Comparison of ENCODE assay signal across 34 cellular contexts in the genomic region with DNA sequence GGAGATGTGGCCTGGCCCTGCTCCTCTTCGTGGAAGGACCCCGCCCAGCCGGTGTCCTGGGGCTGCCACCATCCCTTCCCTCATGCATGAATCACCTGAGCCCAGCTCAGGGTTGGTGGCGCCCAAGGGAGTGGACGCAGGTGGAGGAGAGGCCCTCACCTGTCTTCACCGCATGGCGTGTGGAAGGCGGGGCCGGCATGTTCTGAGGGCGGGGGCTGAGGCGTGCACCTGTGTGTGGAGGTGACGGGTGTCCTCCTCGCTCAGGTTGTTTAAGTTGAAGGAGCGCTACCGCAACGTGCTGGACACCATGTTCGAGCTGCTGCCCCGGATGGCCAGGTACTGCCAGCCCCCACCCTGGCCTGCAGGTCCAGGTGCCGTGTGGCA.
"Had no signal": no experiment of that assay in that cellular context is flagged by ENCODE, and none has a peak within 500 bp of the region (broad histone marks: within the 10 kb centered on the region; RNA-seq: fewer than 3 reads in every experiment).

No MANE protein-coding gene starts in this region.

- H3K27ac Mint-ChIP-seq: activated B cell treated with CpG ODN at 0.5 μM for 24 hours; activated CD4-positive, alpha-beta T cell treated with anti-CD3 and anti-CD28 coated beads, Interleukin-2, amount 10 ng/mL, durations not matched to agents 24 days and 14 days; activated CD8-positive, alpha-beta T cell treated with anti-CD3 and anti-CD28 coated beads for 36 hours; activated naive CD8-positive, alpha-beta T cell treated with anti-CD3 and anti-CD28 coated beads for 36 hours; activated T-cell treated with anti-CD3 and anti-CD28 coated beads, Interleukin-2, amount 50 U/mL, for 72 hours; activated T-helper 17 cell treated with anti-CD3 and anti-CD28 coated beads, Interleukin-2, amount 50 U/mL, for 72 hours had no signal

- H3K4me1 Mint-ChIP-seq: activated B cell treated with CpG ODN at 0.5 μM for 24 hours; activated CD4-positive, alpha-beta T cell treated with anti-CD3 and anti-CD28 coated beads, Interleukin-2, amount 10 ng/mL, durations not matched to agents 24 days and 14 days; activated naive CD8-positive, alpha-beta T cell treated with anti-CD3 and anti-CD28 coated beads for 36 hours had no signal

- ATAC-seq: activated CD8-positive, alpha-beta T cell treated with anti-CD3 and anti-CD28 coated beads for 36 hours; activated T-cell treated with anti-CD3 and anti-CD28 coated beads, Interleukin-2, amount 50 U/mL, for 72 hours; activated T-helper 17 cell treated with anti-CD3 and anti-CD28 coated beads, Interleukin-2, amount 50 U/mL, for 72 hours; PC-3; Right ventricle myocardium inferior; SK-N-SH treated with all-trans-retinoic acid at 6 μM for 48 hours had no signal

- H3K36me3 ChIP-seq: cardiac muscle cell had no signal

- H3K27me3 Mint-ChIP-seq: activated B cell treated with CpG ODN at 0.5 μM for 24 hours; activated CD4-positive, alpha-beta T cell treated with anti-CD3 and anti-CD28 coated beads, Interleukin-2, amount 10 ng/mL, durations not matched to agents 24 days and 14 days; activated CD8-positive, alpha-beta T cell treated with anti-CD3 and anti-CD28 coated beads for 36 hours; activated naive CD8-positive, alpha-beta T cell treated with anti-CD3 and anti-CD28 coated beads for 36 hours; activated T-helper 17 cell treated with anti-CD3 and anti-CD28 coated beads, Interleukin-2, amount 50 U/mL, for 72 hours had no signal

- DNase-seq: activated B cell treated with CpG ODN at 0.5 μM for 24 hours; activated CD4-positive, alpha-beta T cell treated with anti-CD3 and anti-CD28 coated beads, Interleukin-2, amount 10 ng/mL, durations not matched to agents 24 days and 14 days; activated CD4-positive, alpha-beta T cell treated with anti-CD3 and anti-CD28 coated beads, Interleukin-2, amount 50 U/mL, for 4 hours; activated CD4-positive, CD25-positive, alpha-beta regulatory T cell treated with anti-CD3 and anti-CD28 coated beads, Interleukin-2, amount 50 U/mL, for 72 hours; activated CD8-positive, alpha-beta T cell treated with anti-CD3 and anti-CD28 coated beads for 36 hours; activated effector memory CD4-positive, alpha-beta T cell treated with anti-CD3 and anti-CD28 coated beads, Interleukin-2, amount 50 U/mL, for 16 hours; activated naive CD4-positive, alpha-beta T cell; activated naive CD4-positive, alpha-beta T cell treated with anti-CD3 and anti-CD28 coated beads, Interleukin-2, amount 50 U/mL, for 16 hours; activated naive CD8-positive, alpha-beta T cell treated with anti-CD3 and anti-CD28 coated beads for 36 hours; activated T-cell treated with anti-CD3 and anti-CD28 coated beads, Interleukin-2, amount 50 U/mL, for 1 hour; activated T-cell treated with anti-CD3 and anti-CD28 coated beads, Interleukin-2, amount 50 U/mL, for 72 hours; amniotic stem cell; aorta; NCI-H1092 treated with DMSO at 0.1 percent for 48 hours; NCI-H1417; NCI-H146; NCI-H187; NCI-H2029 treated with DMSO at 0.1 percent for 48 hours; NCI-H2107; NCI-H2171; NCI-H510A; NCI-H526; NK-92 treated with Interleukin-12 subunit alpha and Interleukin-12 subunit beta, amount 100 ng/mL, for 24 hours; PC-3; SIG-M5; T-helper 1 cell; T-helper 2 cell; T-helper 9 cell had no signal

- H3K27ac ChIP-seq: cardiac muscle cell, RWPE1, VCaP had no signal

- H3K4me3 Mint-ChIP-seq: activated B cell treated with CpG ODN at 0.5 μM for 24 hours; activated CD4-positive, alpha-beta T cell treated with anti-CD3 and anti-CD28 coated beads, Interleukin-2, amount 10 ng/mL, durations not matched to agents 24 days and 14 days; activated CD8-positive, alpha-beta T cell treated with anti-CD3 and anti-CD28 coated beads for 36 hours; activated naive CD8-positive, alpha-beta T cell treated with anti-CD3 and anti-CD28 coated beads for 36 hours; activated T-cell treated with anti-CD3 and anti-CD28 coated beads, Interleukin-2, amount 50 U/mL, for 72 hours; activated T-helper 17 cell treated with anti-CD3 and anti-CD28 coated beads, Interleukin-2, amount 50 U/mL, for 72 hours had no signal

- H3K27me3 ChIP-seq: cardiac muscle cell had no signal

- H3K9me3 Mint-ChIP-seq: activated B cell treated with CpG ODN at 0.5 μM for 24 hours; activated CD4-positive, alpha-beta T cell treated with anti-CD3 and anti-CD28 coated beads, Interleukin-2, amount 10 ng/mL, durations not matched to agents 24 days and 14 days; activated CD8-positive, alpha-beta T cell treated with anti-CD3 and anti-CD28 coated beads for 36 hours; activated naive CD8-positive, alpha-beta T cell treated with anti-CD3 and anti-CD28 coated beads for 36 hours; activated T-cell treated with anti-CD3 and anti-CD28 coated beads, Interleukin-2, amount 50 U/mL, for 72 hours; activated T-helper 17 cell treated with anti-CD3 and anti-CD28 coated beads, Interleukin-2, amount 50 U/mL, for 72 hours had no signal

- H3K4me3 ChIP-seq: cardiac muscle cell had no signal
